29 cellular contexts compared by ENCODE assay signal in the genomic region with DNA sequence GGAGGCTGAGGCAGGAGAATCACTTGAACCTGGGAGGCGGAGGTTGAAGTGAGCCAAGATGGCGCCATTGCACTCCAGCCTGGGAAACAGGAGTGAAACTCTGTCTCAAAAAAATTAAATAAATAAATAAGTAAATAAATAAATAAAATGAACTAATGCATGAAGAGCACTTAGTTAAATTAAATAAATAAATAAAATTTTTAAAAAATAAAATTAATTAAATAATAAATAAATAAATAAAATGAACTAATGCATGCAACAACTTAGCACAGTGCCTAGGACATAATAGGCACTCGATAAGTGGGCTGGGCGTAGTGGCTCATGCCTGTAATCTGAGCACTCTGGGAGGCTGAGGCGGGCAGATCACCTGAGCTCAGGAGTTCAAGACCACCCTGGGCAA. TPM values are rescaled to one million over a fixed set of nuclear protein-coding genes. Genes with fewer than 3 reads are reported as not detected.
"Had no signal": no experiment of that assay in that cellular context is flagged by ENCODE, and none has a peak within 500 bp of the region (broad histone marks: within the 10 kb centered on the region; RNA-seq: fewer than 3 reads in every experiment).

No MANE protein-coding gene starts in this region.

- H3K9me3 Mint-ChIP-seq: neural progenitor cell; stimulated activated effector memory CD8-positive, alpha-beta T cell treated with anti-CD3 and anti-CD28 coated beads, Interleukin-12 subunit alpha, Interleukin-12 subunit beta, amount 100 ng/mL, for 72 hours; stimulated activated naive B cell treated with anti-CD40 and anti-IgM and Interleukin-4, amounts not matched to agents 10 μg/mL and 1 μg/mL and 100 μg/mL, for 72 hours had no signal

- H3K27me3 ChIP-seq: neural progenitor cell, ovary, right lobe of liver, sigmoid colon, stomach, thyroid gland, tibial nerve, upper lobe of left lung, vagina had no signal

- H3K79me2 ChIP-seq: parathyroid adenoma had no signal

- ATAC-seq: psoas muscle; right cardiac atrium; right lobe of liver; stimulated activated effector memory CD8-positive, alpha-beta T cell treated with anti-CD3 and anti-CD28 coated beads, Interleukin-12 subunit alpha, Interleukin-12 subunit beta, amount 100 ng/mL, for 72 hours; stimulated activated naive B cell treated with anti-CD40 and anti-IgM and Interleukin-4, amounts not matched to agents 10 μg/mL and 1 μg/mL and 100 μg/mL, for 72 hours had no signal

- H3K27ac ChIP-seq: neural progenitor cell, ovary, parathyroid adenoma, psoas muscle, right lobe of liver, sigmoid colon, stomach, thoracic aorta, thyroid gland, tibial nerve, upper lobe of left lung, vagina had no signal

- H3K36me3 ChIP-seq: neural progenitor cell, ovary, right lobe of liver, sigmoid colon, stomach, thoracic aorta, thyroid gland, tibial nerve, upper lobe of left lung, vagina had no signal

- FAIRE-seq: small intestine, urothelium cell line had no signal

- H3K4me3 Mint-ChIP-seq: nephron; neural progenitor cell; stimulated activated effector memory CD8-positive, alpha-beta T cell treated with anti-CD3 and anti-CD28 coated beads, Interleukin-12 subunit alpha, Interleukin-12 subunit beta, amount 100 ng/mL, for 72 hours; stimulated activated naive B cell treated with anti-CD40 and anti-IgM and Interleukin-4, amounts not matched to agents 10 μg/mL and 1 μg/mL and 100 μg/mL, for 72 hours; stimulated activated naive CD8-positive, alpha-beta T cell treated with anti-CD3 and anti-CD28 coated beads, Interleukin-15, Interleukin-2, amounts not matched to agents 100 ng/mL and 50 ng/mL, for 24 hours had no signal

- H3K4me3 ChIP-seq: neural progenitor cell, ovary, psoas muscle, right lobe of liver, sigmoid colon, stomach, thoracic aorta, thyroid gland, tibial nerve, upper lobe of left lung, vagina had no signal

- H3K4me1 ChIP-seq: neural progenitor cell, parathyroid adenoma, psoas muscle, right lobe of liver, sigmoid colon, tibial nerve had no signal

- H3K4me2 ChIP-seq: neural progenitor cell had no signal

- DNase-seq: occipital lobe; posterior cingulate gyrus; psoas muscle; right cardiac atrium; right lobe of liver; small intestine; stimulated activated CD4-positive, alpha-beta T cell treated with anti-CD3 and anti-CD28 coated beads, Interleukin-15, amount 100 ng/mL, for 24 hours; stimulated activated CD4-positive, alpha-beta T cell treated with anti-CD3 and anti-CD28 coated beads, Interleukin-2, amount 100 ng/mL, for 24 hours; stimulated activated CD4-positive, alpha-beta T cell treated with anti-CD3 and anti-CD28 coated beads, Interleukin-2, amount 100 ng/mL, for 48 hours; stimulated activated CD4-positive, alpha-beta T cell treated with anti-CD3 and anti-CD28 coated beads, Interleukin-4, amount 100 ng/mL, for 24 hours; stimulated activated naive B cell treated with anti-CD40 and anti-IgM and Interleukin-4, amounts not matched to agents 10 μg/mL and 1 μg/mL and 100 μg/mL, for 72 hours; stimulated activated naive CD4-positive, alpha-beta T cell treated with Interleukin-2 at 50 U/mL for 16 hours; stomach; thyroid gland; trophoblast cell; upper lobe of left lung had no signal

- H2AFZ ChIP-seq: neural progenitor cell, parathyroid adenoma had no signal

- H3K9ac ChIP-seq: neural progenitor cell, parathyroid adenoma had no signal

- H3K9me3 ChIP-seq: ovary, psoas muscle, right lobe of liver, sigmoid colon, stomach, thoracic aorta, thyroid gland, vagina had no signal

- H3K27me3 Mint-ChIP-seq: progenitor cell of endocrine pancreas; stimulated activated naive B cell treated with anti-CD40 and anti-IgM and Interleukin-4, amounts not matched to agents 10 μg/mL and 1 μg/mL and 100 μg/mL, for 72 hours; stimulated activated naive CD8-positive, alpha-beta T cell treated with anti-CD3 and anti-CD28 coated beads, Interleukin-15, Interleukin-2, amounts not matched to agents 100 ng/mL and 50 ng/mL, for 24 hours had no signal

- H3K27ac Mint-ChIP-seq: nephron; neural progenitor cell; progenitor cell of endocrine pancreas; stimulated activated effector memory CD8-positive, alpha-beta T cell treated with anti-CD3 and anti-CD28 coated beads, Interleukin-12 subunit alpha, Interleukin-12 subunit beta, amount 100 ng/mL, for 72 hours; stimulated activated naive B cell treated with anti-CD40 and anti-IgM and Interleukin-4, amounts not matched to agents 10 μg/mL and 1 μg/mL and 100 μg/mL, for 72 hours; stimulated activated naive CD8-positive, alpha-beta T cell treated with anti-CD3 and anti-CD28 coated beads, Interleukin-15, Interleukin-2, amounts not matched to agents 100 ng/mL and 50 ng/mL, for 24 hours had no signal

- H3K4me1 Mint-ChIP-seq: nephron, neural progenitor cell had no signal

- H3K36me3 Mint-ChIP-seq: neural progenitor cell; stimulated activated effector memory CD8-positive, alpha-beta T cell treated with anti-CD3 and anti-CD28 coated beads, Interleukin-12 subunit alpha, Interleukin-12 subunit beta, amount 100 ng/mL, for 72 hours; stimulated activated naive B cell treated with anti-CD40 and anti-IgM and Interleukin-4, amounts not matched to agents 10 μg/mL and 1 μg/mL and 100 μg/mL, for 72 hours had no signal

RNA-seq across cellular contexts. Expression of a gene that starts 47.1 kb away (rescaled TPM):
- polyA plus RNA-seq: neural cell had no signal
